In genomic region chr6:37381579-37381978, GRCh38 we compare ENCODE assay signal across 8 cellular contexts. TPM values are rescaled to one million over a fixed set of nuclear protein-coding genes. Genes with fewer than 3 reads are reported as not detected.
DNase-seq lines count a peak whose midpoint lies in the region; ATAC-seq, FAIRE-seq and TF ChIP-seq lines count a peak whose summit lies in the region.

No MANE protein-coding gene starts in this region.

- ATAC-seq in K562 = peak; percentile 92
- ATAC-seq in GM21381 (IDR thresholded peaks at IDR 0.05; ENCODE audit: unreplicated experiment) = no peak

- H3K27ac ChIP-seq in OCI-LY7 (ENCODE audit: low read depth, low read length, poor library complexity, severe bottlenecking) = no peak overlapping the region
- H3K27ac ChIP-seq in K562 (ENCODE audit: extremely low read depth, low read depth, low read length) = no peak overlapping the region
- no peak overlapping the region for H3K27ac ChIP-seq in thyroid gland

- TF ChIP-seq POLR2A in K562 (conservative IDR thresholded peaks at IDR 0.05) = no peak
- no peak for TF ChIP-seq POLR2A in thyroid gland (IDR thresholded peaks at IDR 0.05)

- peak; percentile 81 to 95 for TF ChIP-seq RAD21 in K562 (CRISPR knock-in tag; conservative IDR thresholded peaks at IDR 0.05 in 1 of 2, IDR thresholded peaks at IDR 0.05 in 1 of 2)

- in situ Hi-C loops in K562 (cut with MboI) = loop anchor here (5.0 to 10.0 kb wide), 2 partner anchors 91 to 183 kb away; no protein-coding TSS in a partner anchor

- H4K20me1 ChIP-seq in OCI-LY7 (ENCODE audit: insufficient read depth, low read length) (no peaks in the 10 kb centered on the region), K562 (replicated peaks; ENCODE audit: control insufficient read depth, insufficient read depth, low read length) (no peaks in the 10 kb centered on the region)

- H3K36me3 ChIP-seq in OCI-LY7 (ENCODE audit: insufficient read depth, low read length) (peaks cover 52% of the 10 kb centered on the region), K562 (ENCODE audit: control insufficient read depth, insufficient read depth, low read length) (peaks cover 67% of the 10 kb centered on the region), thyroid gland (peaks cover 0 to 2% of the 10 kb centered on the region in 2 donors)

- WGBS in K562 (ENCODE audit: insufficient coverage, low coverage, missing lambda C conversion rate) = 38% methylated on average over 2 of the region's 2 CpGs
- WGBS in thyroid gland, 2 donors = 15 to 29% methylated on average over 2 of the region's 2 CpGs

- FAIRE-seq in K562 (lab: Jason Lieb, UNC) = peak; percentile 90

- H3K79me2 ChIP-seq in OCI-LY7 (ENCODE audit: insufficient read depth, low read depth, low read length) = no peaks in the 10 kb centered on the region
- H3K79me2 ChIP-seq in K562 (ENCODE audit: control insufficient read depth, insufficient read depth, low read length) = no peaks in the 10 kb centered on the region

- BruUV-seq in OCI-LY7 (replicated peaks; lab: Mats Ljungman, UMichigan) = TSS peak; percentile 57
- TSS peak; percentile 27 for BruUV-seq in K562 (replicated peaks; lab: Mats Ljungman, UMichigan)

- POLR2A ChIA-PET in OCI-LY7 (lab: Charles Lee) = no interaction called here
- POLR2A ChIA-PET in K562 (lab: Yijun Ruan, JAX) = interaction anchor here (0.6 kb wide), 1 partner anchor 404 kb away, joined by 3 read pairs; no protein-coding TSS in a partner anchor

- peak; percentile 91 for TF ChIP-seq CTCF in OCI-LY7 (conservative IDR thresholded peaks at IDR 0.05; ENCODE audit: low read length)
- peak; percentile 75 to 94 (median 93) for TF ChIP-seq CTCF in K562 (IDR thresholded peaks at IDR 0.05 in 2 of 3, conservative IDR thresholded peaks at IDR 0.05 in 1 of 3; ENCODE audit: insufficient read depth in 2 of 3, low read depth in 1 of 3, low read length in 3 of 3)
- TF ChIP-seq CTCF in thyroid gland (IDR thresholded peaks at IDR 0.05) = peak; percentile 12 to 90 (median 78)

- H3K27me3 ChIP-seq in K562 (ENCODE audit: control insufficient read depth in 2 of 2, insufficient read depth in 2 of 2, low read length in 2 of 2) = no peaks in the 10 kb centered on the region
- no peaks in the 10 kb centered on the region for H3K27me3 ChIP-seq in thyroid gland

- CTCF ChIA-PET in OCI-LY7 (lab: Charles Lee; ENCODE audit: unreplicated experiment) = no interaction called here
- CTCF ChIA-PET in K562 (lab: Yijun Ruan, JAX; ENCODE audit: low intra/inter-chr PET ratio) = interaction anchor here (0.8 to 2.1 kb wide), 7 partner anchors 10 to 363 kb away, joined by 3 to 20 read pairs (median 7); no protein-coding TSS in a partner anchor

- no peak overlapping the region for H3K4me3 ChIP-seq in Jurkat, Clone E6-1 (ENCODE audit: low read length)
- H3K4me3 ChIP-seq in OCI-LY7 (ENCODE audit: low read depth, low read length, poor library complexity, severe bottlenecking) = no peak overlapping the region
- H3K4me3 ChIP-seq in K562 = no peak overlapping the region
- H3K4me3 ChIP-seq in thyroid gland (replicated peaks in 1 of 3) = no peak overlapping the region

- peak; percentile 4 for DNase-seq in stimulated activated CD4-positive, alpha-beta T cell treated with anti-CD3 and anti-CD28 coated beads, Interleukin-1b, Interleukin-23, amount 100 ng/mL, for 48 hours
- no peak for DNase-seq in stimulated activated CD4-positive, alpha-beta T cell treated with anti-CD3 and anti-CD28 coated beads, Interleukin-4, amount 100 ng/mL, for 1 hour
- DNase-seq in Jurkat, Clone E6-1 (ENCODE audit: low read depth, low spot score) = peak; percentile 62
- peak; percentile 83 for DNase-seq in OCI-LY7 (ENCODE audit: low spot score)
- DNase-seq in K562 (ENCODE audit: extremely low read depth in 1 of 4, low spot score in 3 of 4) = peak; percentile 57 to 81 (median 67)
- DNase-seq in inferior parietal cortex (ENCODE audit: extremely low spot score) = peak; percentile 55
- DNase-seq in thyroid gland = peak; percentile 81

- H3K4me1 ChIP-seq in OCI-LY7 (ENCODE audit: insufficient read depth, low read length, poor library complexity, severe bottlenecking) = peaks cover 2% of the 10 kb centered on the region
- H3K4me1 ChIP-seq in K562 (replicated peaks in 1 of 2; ENCODE audit: control insufficient read depth in 2 of 2, insufficient read depth in 2 of 2, low read length in 2 of 2) = no peaks in the 10 kb centered on the region
- peaks cover 0 to 3% of the 10 kb centered on the region in 2 donors for H3K4me1 ChIP-seq in thyroid gland

- no peaks in the 10 kb centered on the region for H3K9me2 ChIP-seq in OCI-LY7 (ENCODE audit: insufficient read depth, low read length)

- H3K9me3 ChIP-seq in OCI-LY7 (ENCODE audit: low read length) = no peaks in the 10 kb centered on the region
- no peaks in the 10 kb centered on the region for H3K9me3 ChIP-seq in K562 (replicated peaks; ENCODE audit: control insufficient read depth, insufficient read depth, low read depth, low read length)
- H3K9me3 ChIP-seq in thyroid gland = no peaks in the 10 kb centered on the region

- H3K9ac ChIP-seq in K562 (ENCODE audit: insufficient read depth in 1 of 2, low read depth in 2 of 2, low read length in 2 of 2) = no peak overlapping the region

- intact Hi-C loops in OCI-LY7 (cut with micrococcal nuclease; ENCODE audit: unreplicated experiment) = loop anchor here (1.0 to 5.0 kb wide), 3 partner anchors 101 to 311 kb away; no protein-coding TSS in a partner anchor
- intact Hi-C loops in K562 (cut with micrococcal nuclease) = loop anchor here (1.0 to 5.0 kb wide), 5 partner anchors 46 to 311 kb away; no protein-coding TSS in a partner anchor
- intact Hi-C loops in thyroid gland (cut with DNase I) = loop anchor here (5.0 kb wide), 1 partner anchor 311 kb away; no protein-coding TSS in a partner anchor

- no peaks in the 10 kb centered on the region for H3K9me1 ChIP-seq in K562 (ENCODE audit: control insufficient read depth, insufficient read depth, low read length)

- TF ChIP-seq EP300 in K562 (IDR thresholded peaks at IDR 0.05; ENCODE audit: low read length) = no peak

- H2AFZ ChIP-seq in OCI-LY7 (ENCODE audit: low read length) (no peak overlapping the region), K562 (ENCODE audit: low read depth, low read length) (no peak overlapping the region)

- H3K4me2 ChIP-seq in OCI-LY7 (ENCODE audit: low read length) (no peak overlapping the region), K562 (ENCODE audit: insufficient read depth, low read length) (no peak overlapping the region)

TF ChIP-seq in K562, 482 proteins besides CTCF, POLR2A, EP300 and RAD21 (continues in another document):
- TF ChIP-seq POLR3A (IDR thresholded peaks at IDR 0.05; ENCODE audit: borderline replicate concordance, extremely low read depth, insufficient read depth, insufficient read length) (no peak), ZNF785 (CRISPR knock-in tag; IDR thresholded peaks at IDR 0.05) (no peak)

RNA-seq across cellular contexts. Expression of gene RNF8, which starts 27.8 kb away (rescaled TPM):
- polyA plus RNA-seq in Jurkat, Clone E6-1 (2012; ENCODE audit: insufficient read depth, insufficient read length) = 29.1 TPM
- 21.2 and 21.8 TPM in 2 replicates for total RNA-seq in OCI-LY7 (2014; rRNA removed; shearing (Covaris generic))
- 18.2 and 19.7 TPM in 2 replicates for total RNA-seq in OCI-LY7 (2022)
- 19.2 and 43.1 TPM in 2 replicates for total RNA-seq in K562 (2011; cell fraction: chromatin; rRNA removed; ENCODE audit: low replicate concordance)
- 12.0 and 14.1 TPM in 2 replicates for total RNA-seq in K562 (2011; cell fraction: nucleolus; rRNA removed)
- total RNA-seq in K562 (2011; cell fraction: nucleoplasm; rRNA removed) = 25.6 and 32.9 TPM in 2 replicates
- 37.3 and 37.5 TPM in 2 replicates for total RNA-seq in K562 (2014; rRNA removed)
- total RNA-seq in K562 (2014; rRNA removed; fragmentation: Illumina TruSeq; extraction: Trizol) = 42.8 and 50.8 TPM in 2 replicates
- total RNA-seq in K562 (2015; rRNA removed; fragmentation: Illumina TruSeq; extraction: Trizol) = 38.6 and 45.5 TPM in 2 replicates
- total RNA-seq in K562 (2021) = 28.5 and 30.0 TPM in 2 replicates
- 28.5 and 35.1 TPM in 2 replicates for polyA plus RNA-seq in K562 (2011; rRNA removed)
- polyA plus RNA-seq in K562 (2011; cell fraction: cytosol; rRNA removed) = 10.9 and 16.7 TPM in 2 replicates
- polyA plus RNA-seq in K562 (2011; cell fraction: nucleus; rRNA removed) = 18.9 and 21.9 TPM in 2 replicates
- polyA plus RNA-seq in K562 (2012) = 19.3 and 25.3 TPM in 2 replicates
- 42.1 and 47.0 TPM in 2 replicates for polyA plus RNA-seq in K562 (2014; fragmentation: Illumina TruSeq; extraction: Trizol)
- 10 to 100 TPM; 10.6 to 13.0 TPM for polyA plus RNA-seq in K562 (2014; fragmentation: Nextera tagmentation; extraction: Ambion mirVana)
- polyA plus RNA-seq in K562 (2014; rRNA removed) = 36.6 and 40.6 TPM in 2 replicates
- polyA minus RNA-seq in K562 (2011; rRNA and poly(A)+ RNA removed) = 24.9 and 30.1 TPM in 2 replicates
- polyA minus RNA-seq in K562 (2011; cell fraction: cytosol; rRNA and poly(A)+ RNA removed) = 9.1 and 14.6 TPM in 2 replicates
- 14.9 and 28.0 TPM in 2 replicates for polyA minus RNA-seq in K562 (2011; cell fraction: nucleus; rRNA and poly(A)+ RNA removed)
- total RNA-seq in thyroid gland = 10 to 100 TPM in 3 of 4 donors, 1 to 10 TPM in 1; 8.0 to 18.4 (median 16.0) TPM

RNA-seq across cellular contexts. Expression of gene CMTR1, which starts 51.4 kb away (rescaled TPM):
- polyA plus RNA-seq in Jurkat, Clone E6-1 (2012; ENCODE audit: insufficient read depth, insufficient read length) = 51.1 TPM
- total RNA-seq in OCI-LY7 (2014; rRNA removed; shearing (Covaris generic)) = 32.3 and 36.0 TPM in 2 replicates
- total RNA-seq in OCI-LY7 (2022) (41.2 and 42.8 TPM in 2 replicates), K562 (2014; rRNA removed) (43.9 and 49.9 TPM in 2 replicates), K562 (2014; rRNA removed; fragmentation: Illumina TruSeq; extraction: Trizol) (49.5 and 50.9 TPM in 2 replicates), K562 (2015; rRNA removed; fragmentation: Illumina TruSeq; extraction: Trizol) (49.4 and 50.4 TPM in 2 replicates), K562 (2021) (57.7 and 63.5 TPM in 2 replicates), thyroid gland (10 to 100 TPM; 29.3 to 41.5 (median 33.1) TPM)
- 145 and 164 TPM in 2 replicates for total RNA-seq in K562 (2011; cell fraction: chromatin; rRNA removed; ENCODE audit: low replicate concordance)
- total RNA-seq in K562 (2011; cell fraction: nucleolus; rRNA removed) = 88.0 and 89.7 TPM in 2 replicates
- 125 and 166 TPM in 2 replicates for total RNA-seq in K562 (2011; cell fraction: nucleoplasm; rRNA removed)
- polyA plus RNA-seq in K562 (2011; rRNA removed) (42.6 and 48.8 TPM in 2 replicates), K562 (2014; fragmentation: Illumina TruSeq; extraction: Trizol) (60.3 and 61.9 TPM in 2 replicates), K562 (2014; fragmentation: Nextera tagmentation; extraction: Ambion mirVana) (1 to 10 TPM; 2.9 to 5.5 TPM), K562 (2014; rRNA removed) (55.3 and 55.9 TPM in 2 replicates)
- 26.9 and 37.2 TPM in 2 replicates for polyA plus RNA-seq in K562 (2011; cell fraction: cytosol; rRNA removed)
- polyA plus RNA-seq in K562 (2011; cell fraction: nucleus; rRNA removed) = 178 and 187 TPM in 2 replicates
- 43.6 and 44.4 TPM in 2 replicates for polyA plus RNA-seq in K562 (2012)
- polyA minus RNA-seq in K562 (2011; rRNA and poly(A)+ RNA removed) = 32.4 and 38.8 TPM in 2 replicates
- polyA minus RNA-seq in K562 (2011; cell fraction: cytosol; rRNA and poly(A)+ RNA removed) = 14.8 and 19.9 TPM in 2 replicates
- polyA minus RNA-seq in K562 (2011; cell fraction: nucleus; rRNA and poly(A)+ RNA removed) = 21.1 and 34.2 TPM in 2 replicates
